2 cellular contexts compared by ENCODE assay signal in genomic region chr19:54011507-54012211, GRCh38.
TF ChIP-seq lines count a peak whose summit lies in the region.

No MANE protein-coding gene starts in this region.

TF ChIP-seq in GM23338, 12 proteins besides CTCF, POLR2A, EP300 and RAD21:
- TF ChIP-seq NANOG (IDR thresholded peaks at IDR 0.05; ENCODE audit: borderline replicate concordance): no peak

TF ChIP-seq in SK-N-SH, 30 proteins besides CTCF, POLR2A, EP300 and RAD21:
- no peak for TF ChIP-seq RXRA (IDR thresholded peaks at IDR 0.05; ENCODE audit: borderline replicate concordance, low read depth)
- no peak for TF ChIP-seq JUND (IDR thresholded peaks at IDR 0.05)
- no peak for TF ChIP-seq TAF1 (IDR thresholded peaks at IDR 0.05; ENCODE audit: borderline replicate concordance, low read depth, low read length)
- no peak for TF ChIP-seq IRF3 (IDR thresholded peaks at IDR 0.05; ENCODE audit: low read depth, low read length)
- no peak for TF ChIP-seq ELF1 (IDR thresholded peaks at IDR 0.05)
- TF ChIP-seq YY1 (IDR thresholded peaks at IDR 0.05; ENCODE audit: low read depth): no peak
- TF ChIP-seq NFIC (IDR thresholded peaks at IDR 0.05; ENCODE audit: borderline replicate concordance): no peak
- no peak for TF ChIP-seq TCF12 (IDR thresholded peaks at IDR 0.05)
- TF ChIP-seq EZH2phosphoT487 (IDR thresholded peaks at IDR 0.05; ENCODE audit: borderline replicate concordance, low read depth): no peak
- no peak for TF ChIP-seq USF1 (IDR thresholded peaks at IDR 0.05; ENCODE audit: borderline replicate concordance, low read depth)
- TF ChIP-seq SIN3A (IDR thresholded peaks at IDR 0.05; ENCODE audit: borderline replicate concordance, low read depth, low read length): no peak
- no peak for TF ChIP-seq TEAD4 (IDR thresholded peaks at IDR 0.05; ENCODE audit: borderline replicate concordance, insufficient read depth)
- TF ChIP-seq MXI1 (IDR thresholded peaks at IDR 0.05; ENCODE audit: low read depth, low read length): no peak
- TF ChIP-seq FOXM1 (IDR thresholded peaks at IDR 0.05; ENCODE audit: low read depth): no peak
- no peak for TF ChIP-seq NRF1 (IDR thresholded peaks at IDR 0.05; ENCODE audit: low read depth, low read length)
- no peak for TF ChIP-seq FOSL2 (IDR thresholded peaks at IDR 0.05; ENCODE audit: borderline replicate concordance, low read depth)
- no peak for TF ChIP-seq ZBTB33 (IDR thresholded peaks at IDR 0.05; ENCODE audit: borderline replicate concordance, low read depth)
- TF ChIP-seq CHD2 (IDR thresholded peaks at IDR 0.05; ENCODE audit: low read length, partially characterized antibody): no peak
- TF ChIP-seq REST (IDR thresholded peaks at IDR 0.05; ENCODE audit: low read depth, low read length): no peak
- TF ChIP-seq MEF2A (IDR thresholded peaks at IDR 0.05; ENCODE audit: borderline replicate concordance, low read depth): no peak
